Comparison of ENCODE assay signal across 8 cellular contexts in the genomic region with DNA sequence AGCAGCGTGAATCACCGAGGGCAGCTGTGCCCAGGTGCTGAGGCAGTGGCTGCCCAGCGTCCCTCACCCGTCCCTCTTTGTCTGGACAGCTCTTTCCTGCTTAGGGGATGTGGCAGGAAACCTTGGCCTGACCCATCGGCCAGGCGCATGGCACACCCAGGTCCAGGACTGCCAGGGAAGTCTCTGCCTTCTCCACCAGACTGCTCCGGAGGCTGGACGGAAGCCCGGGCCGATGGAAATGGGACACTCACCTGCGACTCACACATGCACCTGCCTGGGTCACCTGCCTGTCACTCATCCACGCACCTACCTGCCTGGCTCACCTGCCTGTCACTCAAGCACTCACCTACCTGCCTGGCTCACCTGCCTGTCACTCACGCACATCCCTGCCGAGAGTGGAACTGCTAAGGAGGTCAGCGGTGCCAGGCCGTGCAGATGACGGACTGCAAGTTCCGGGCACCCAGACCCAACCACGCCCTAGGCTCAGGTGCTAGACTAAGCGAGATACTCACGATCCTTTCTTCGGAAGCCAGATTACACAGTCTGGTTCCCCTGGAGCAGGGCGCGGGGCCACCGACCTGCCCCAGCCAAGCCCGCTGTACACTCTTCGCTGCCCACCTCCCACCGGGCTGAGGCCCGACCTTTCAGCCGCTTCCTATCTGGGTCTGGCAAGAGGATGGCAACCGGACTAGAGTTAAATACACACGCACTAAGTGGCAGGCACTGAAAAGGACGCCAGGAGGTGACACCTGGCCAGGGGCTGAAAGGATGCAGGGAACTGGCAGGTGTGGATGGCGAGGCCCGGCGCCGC. TPM values are rescaled to one million over a fixed set of nuclear protein-coding genes. Genes with fewer than 3 reads are reported as not detected.
DNase-seq lines count a peak whose midpoint lies in the region; ATAC-seq, FAIRE-seq and TF ChIP-seq lines count a peak whose summit lies in the region.

No MANE protein-coding gene starts in this region.

- H3K27me3 Mint-ChIP-seq in activated naive CD4-positive, alpha-beta T cell treated with anti-CD3 and anti-CD28 coated beads, Interleukin-2, amount 50 U/mL, for 24 hours: no peaks in the 10 kb centered on the region

- no peaks in the 10 kb centered on the region for H3K9me3 Mint-ChIP-seq in activated naive CD4-positive, alpha-beta T cell treated with anti-CD3 and anti-CD28 coated beads, Interleukin-2, amount 50 U/mL, for 24 hours

- H3K4me1 Mint-ChIP-seq in activated naive CD4-positive, alpha-beta T cell treated with anti-CD3 and anti-CD28 coated beads, Interleukin-2, amount 50 U/mL, for 24 hours: peaks cover 38% of the 10 kb centered on the region

- POLR2A ChIA-PET in BJ (lab: Charles Lee): no interaction called here

- no peak for FAIRE-seq in kidney (lab: Jason Lieb, UNC)

- H3K36me3 ChIP-seq in BJ (ENCODE audit: control insufficient read depth, insufficient read depth, low read length) (peaks cover 2% of the 10 kb centered on the region), kidney (ENCODE audit: control insufficient read depth in 1 of 2, insufficient read depth in 2 of 2, low read length in 2 of 2) (peaks cover 0 to 5% of the 10 kb centered on the region in 2 donors), thymus (ENCODE audit: control insufficient read depth, insufficient read depth) (peaks cover 17% of the 10 kb centered on the region)

- H3K4me1 ChIP-seq in kidney (ENCODE audit: control insufficient read depth in 1 of 2, insufficient read depth in 1 of 2, low read depth in 1 of 2, low read length in 2 of 2) (peaks cover 25 to 29% of the 10 kb centered on the region in 2 donors), thymus (ENCODE audit: control insufficient read depth, insufficient read depth, low read length) (peaks cover 23% of the 10 kb centered on the region)

- no peaks in the 10 kb centered on the region for H3K9me3 ChIP-seq in kidney (ENCODE audit: control insufficient read depth in 1 of 2, low read length in 2 of 2)
- H3K9me3 ChIP-seq in thymus (ENCODE audit: control insufficient read depth): no peaks in the 10 kb centered on the region

- TF ChIP-seq CTCF in BJ (IDR thresholded peaks at IDR 0.05; ENCODE audit: insufficient read depth, low read depth, low read length) (no peak), HL-60 (IDR thresholded peaks at IDR 0.05; ENCODE audit: insufficient read depth, low read length) (no peak), kidney (IDR thresholded peaks at IDR 0.05; ENCODE audit: borderline replicate concordance, extremely low read depth, insufficient read depth) (no peak)

- H3K27ac Mint-ChIP-seq in activated naive CD4-positive, alpha-beta T cell treated with anti-CD3 and anti-CD28 coated beads, Interleukin-2, amount 50 U/mL, for 24 hours: peak overlapping the region; percentile 68

- DNase-seq in BJ (ENCODE audit: low read depth) (no peak), HL-60 (ENCODE audit: low read depth in 1 of 2, low spot score in 1 of 2) (no peak), kidney (peak; percentile 88), mesenteric fat pad (ENCODE audit: low spot score) (no peak)
- no peak for DNase-seq in activated CD4-positive, CD25-positive, alpha-beta regulatory T cell (lab: John Stamatoyannopoulos, UW)

- H3K4me3 Mint-ChIP-seq in activated naive CD4-positive, alpha-beta T cell treated with anti-CD3 and anti-CD28 coated beads, Interleukin-2, amount 50 U/mL, for 24 hours: peak overlapping the region; percentile 90

- intact Hi-C loops in kidney (cut with DNase I): no loop called here

- H3K27ac ChIP-seq in HL-60 (replicated peaks) (peak overlapping the region; percentile 73), kidney (ENCODE audit: low read depth in 2 of 2, low read length in 2 of 2) (peak overlapping the region in 1 of 2 donors; percentile 51), thymus (ENCODE audit: low read depth) (no peak overlapping the region)

- H3K36me3 Mint-ChIP-seq in activated naive CD4-positive, alpha-beta T cell treated with anti-CD3 and anti-CD28 coated beads, Interleukin-2, amount 50 U/mL, for 24 hours: peaks cover 2% of the 10 kb centered on the region

- peak overlapping the region; percentile 13 to 91 for H3K9ac ChIP-seq in kidney (ENCODE audit: low read length in 2 of 2)

- CTCF ChIA-PET in BJ (lab: Yijun Ruan, JAX): interaction anchor here (0.7 to 2.9 kb wide), 5 partner anchors 7 to 151 kb away, joined by 3 to 9 read pairs (median 4); no protein-coding TSS in a partner anchor

- H3K27me3 ChIP-seq in BJ (ENCODE audit: control insufficient read depth, insufficient read depth, low read length) (no peaks in the 10 kb centered on the region), HL-60 (ENCODE audit: insufficient read depth, poor library complexity, severe bottlenecking) (no peaks in the 10 kb centered on the region), thymus (ENCODE audit: control insufficient read depth, insufficient read depth) (no peaks in the 10 kb centered on the region)

- no peak for ATAC-seq in GM19397 (IDR thresholded peaks at IDR 0.05; ENCODE audit: unreplicated experiment)

- H3K4me3 ChIP-seq in BJ (ENCODE audit: low read depth, low read length) (peak overlapping the region; percentile 61), HL-60 (replicated peaks; ENCODE audit: insufficient read depth, low read length) (peak overlapping the region; percentile 87), kidney (ENCODE audit: low read length in 2 of 2) (peak overlapping the region; percentile 70 to 87), thymus (ENCODE audit: low read length) (peak overlapping the region; percentile 95)

- WGBS in thymus: 62% methylated on average over 37 of the region's 37 CpGs

RNA-seq across cellular contexts. Expression of a gene that starts 1.1 kb away (rescaled TPM):
- polyA plus RNA-seq in BJ (2011; rRNA removed): 20.5 and 25.7 TPM in 2 replicates
- 12.3 and 15.7 TPM in 2 replicates for polyA minus RNA-seq in BJ (2011; rRNA and poly(A)+ RNA removed)
- 56.6 TPM for total RNA-seq in kidney
- 57.4 TPM for polyA plus RNA-seq in kidney (ENCODE audit: insufficient read depth, low read depth, low replicate concordance)
- polyA plus RNA-seq in thymus: 67.1 TPM
- total RNA-seq in mesenteric fat pad: 56.5 TPM

RNA-seq across cellular contexts. Expression of a gene that starts 7.7 kb away (rescaled TPM):
- polyA plus RNA-seq in BJ (2011; rRNA removed): 1.1 and 1.9 TPM in 2 replicates
- polyA minus RNA-seq in BJ (2011; rRNA and poly(A)+ RNA removed): 0.15 and 0.24 TPM in 2 replicates
- 4.6 TPM for total RNA-seq in kidney
- polyA plus RNA-seq in kidney (ENCODE audit: insufficient read depth, low read depth, low replicate concordance): 4.6 TPM
- polyA plus RNA-seq in thymus: 12.5 TPM
- total RNA-seq in mesenteric fat pad: 2.1 TPM

RNA-seq across cellular contexts. Expression of a gene that starts 26.0 kb away (rescaled TPM):
- polyA plus RNA-seq in BJ (2011; rRNA removed): 0.42 and 0.43 TPM in 2 replicates
- not detected in 2 replicates for polyA minus RNA-seq in BJ (2011; rRNA and poly(A)+ RNA removed)
- 3.1 TPM for total RNA-seq in kidney
- polyA plus RNA-seq in kidney (ENCODE audit: insufficient read depth, low read depth, low replicate concordance): 9.9 TPM
- 3.4 TPM for polyA plus RNA-seq in thymus
- 2.9 TPM for total RNA-seq in mesenteric fat pad

RNA-seq across cellular contexts. Expression of a gene that starts 35.2 kb away (rescaled TPM):
- polyA plus RNA-seq in BJ (2011; rRNA removed) (19.5 and 33.9 TPM in 2 replicates), kidney (ENCODE audit: insufficient read depth, low read depth, low replicate concordance) (15.9 TPM), thymus (58.8 TPM)
- 26.2 and 30.9 TPM in 2 replicates for polyA minus RNA-seq in BJ (2011; rRNA and poly(A)+ RNA removed)
- total RNA-seq in kidney (39.5 TPM), mesenteric fat pad (36.6 TPM)

RNA-seq across cellular contexts. Expression of a gene that starts 35.9 kb away (rescaled TPM):
- 11.9 and 18.2 TPM in 2 replicates for polyA plus RNA-seq in BJ (2011; rRNA removed)
- polyA minus RNA-seq in BJ (2011; rRNA and poly(A)+ RNA removed): 3.8 and 4.9 TPM in 2 replicates
- total RNA-seq in kidney: 12.6 TPM
- polyA plus RNA-seq in kidney (ENCODE audit: insufficient read depth, low read depth, low replicate concordance): 13.9 TPM
- polyA plus RNA-seq in thymus: 10.0 TPM
- 11.6 TPM for total RNA-seq in mesenteric fat pad
